In genomic region chr3:2354702-2355101, GRCh38 we compare ENCODE assay signal across 10 cellular contexts.
DNase-seq lines count a peak whose midpoint lies in the region; ATAC-seq, FAIRE-seq and TF ChIP-seq lines count a peak whose summit lies in the region.
"Had no signal": no experiment of that assay in that cellular context is flagged by ENCODE, and none has a peak within 500 bp of the region (broad histone marks: within the 10 kb centered on the region; RNA-seq: fewer than 3 reads in every experiment).

No MANE protein-coding gene starts in this region.

- H3K9ac ChIP-seq in keratinocyte (ENCODE audit: control insufficient read depth, extremely low read depth, insufficient read depth, low read length) = no peak overlapping the region

- peak overlapping the region; percentile 56 for H2AFZ ChIP-seq in keratinocyte (ENCODE audit: control insufficient read depth, low read length)

- ATAC-seq in Right ventricle myocardium superior (ENCODE audit: poor library complexity) (peak; percentile 89), HG02798 (IDR thresholded peaks at IDR 0.05; ENCODE audit: poor library complexity, unreplicated experiment) (no peak)

- FAIRE-seq in bronchial epithelial cell (lab: Jason Lieb, UNC) (no peak), keratinocyte (lab: Jason Lieb, UNC) (peak; percentile 55), urothelium cell line (lab: Jason Lieb, UNC) (no peak)
- FAIRE-seq: GM19239 had no signal

- no peaks in the 10 kb centered on the region for H3K36me3 ChIP-seq in right atrium auricular region
- no peaks in the 10 kb centered on the region for H3K36me3 ChIP-seq in bronchial epithelial cell (ENCODE audit: control insufficient read depth, insufficient read depth, low read length)
- no peaks in the 10 kb centered on the region for H3K36me3 ChIP-seq in keratinocyte (ENCODE audit: control insufficient read depth in 2 of 2, extremely low read depth in 1 of 2, insufficient read depth in 2 of 2, low read length in 2 of 2)
- H3K36me3 ChIP-seq: stomach had no signal

- H3K9me3 ChIP-seq in right atrium auricular region (no peaks in the 10 kb centered on the region), keratinocyte (ENCODE audit: control insufficient read depth, low read depth, low read length) (no peaks in the 10 kb centered on the region)

- H3K27me3 ChIP-seq in right atrium auricular region = no peaks in the 10 kb centered on the region
- H3K27me3 ChIP-seq in bronchial epithelial cell (ENCODE audit: control insufficient read depth, insufficient read depth, low read length) = no peaks in the 10 kb centered on the region
- H3K27me3 ChIP-seq in keratinocyte (ENCODE audit: control insufficient read depth, extremely low read depth, insufficient read depth, low read length) = no peaks in the 10 kb centered on the region
- H3K27me3 ChIP-seq: stomach had no signal

- no peaks in the 10 kb centered on the region for H4K20me1 ChIP-seq in keratinocyte (ENCODE audit: control insufficient read depth, extremely low read depth, insufficient read depth, low read length)

- H3K79me2 ChIP-seq in keratinocyte (ENCODE audit: control insufficient read depth, insufficient read depth, low read length) = no peaks in the 10 kb centered on the region

- TF ChIP-seq CTCF in right atrium auricular region (IDR thresholded peaks at IDR 0.05) = no peak
- no peak for TF ChIP-seq CTCF in bronchial epithelial cell (IDR thresholded peaks at IDR 0.05; ENCODE audit: insufficient read depth, low read length, severe bottlenecking)
- no peak for TF ChIP-seq CTCF in keratinocyte (optimal IDR thresholded peaks at IDR 0.05 in 1 of 3, IDR thresholded peaks at IDR 0.05 in 1 of 3, conservative IDR thresholded peaks at IDR 0.05 in 1 of 3; ENCODE audit: extremely low read depth in 1 of 3, insufficient read depth in 2 of 3, low read length in 3 of 3)

- DNase-seq in Right ventricle myocardium superior = no peak
- DNase-seq in right atrium auricular region (ENCODE audit: low spot score) = no peak
- DNase-seq in bronchial epithelial cell (ENCODE audit: low read depth) = peak; percentile 71
- DNase-seq in keratinocyte (ENCODE audit: low read depth, low spot score) = no peak
- DNase-seq in urothelium cell line (ENCODE audit: low spot score) = peak; percentile 67
- no peak for DNase-seq in NCI-H1436 treated with DMSO at 0.1 percent for 48 hours (lab: John Stamatoyannopoulos, UW)
- DNase-seq in activated CD4-positive, CD25-positive, alpha-beta regulatory T cell (lab: John Stamatoyannopoulos, UW) = no peak
- DNase-seq: stomach had no signal

- intact Hi-C loops in Right ventricle myocardium superior (cut with DNase I) = no loop called here

- dilution Hi-C loops in keratinocyte (cut with MboI; ENCODE audit: extremely low pct_ligation_motif_present, low sequenced_read_pairs) = no loop called here

- H3K9me1 ChIP-seq in keratinocyte (ENCODE audit: control insufficient read depth, extremely low read depth, insufficient read depth, low read length) = no peaks in the 10 kb centered on the region

- H3K4me3 ChIP-seq in right atrium auricular region (no peak overlapping the region), bronchial epithelial cell (ENCODE audit: low read depth, low read length) (no peak overlapping the region), keratinocyte (ENCODE audit: control insufficient read depth in 2 of 3, extremely low read depth in 1 of 3, insufficient read depth in 2 of 3, low read depth in 1 of 3, low read length in 3 of 3) (no peak overlapping the region)
- H3K4me3 ChIP-seq: stomach had no signal

- peaks cover 0 to 20% of the 10 kb centered on the region in 2 donors for H3K4me1 ChIP-seq in right atrium auricular region
- peaks cover 5% of the 10 kb centered on the region for H3K4me1 ChIP-seq in keratinocyte (ENCODE audit: control insufficient read depth, extremely low read depth, insufficient read depth, low read length)

- H3K27ac ChIP-seq in right atrium auricular region (peak overlapping the region in 1 of 2 donors; percentile 46), keratinocyte (ENCODE audit: control insufficient read depth, insufficient read depth, low read length) (no peak overlapping the region)
- H3K27ac ChIP-seq: stomach had no signal

- H3K4me2 ChIP-seq in keratinocyte (ENCODE audit: control insufficient read depth, extremely low read depth, insufficient read depth, low read depth, low read length) = no peak overlapping the region

Comparison
In these comparisons a context has a peak if more than half of its experiments do, and no peak if none do; other contexts are left out.
1. DNase-seq: peak in bronchial epithelial cell (single experiment) and urothelium cell line (single experiment); none in Right ventricle myocardium superior (single experiment), right atrium auricular region (single experiment), keratinocyte (single experiment), NCI-H1436 treated with DMSO at 0.1 percent for 48 hours (single experiment) and activated CD4-positive, CD25-positive, alpha-beta regulatory T cell (0 of 4).